ENCODE assay signal across 14 cellular contexts in genomic region chr22:31279327-31279669, GRCh38. TPM values are rescaled to one million over a fixed set of nuclear protein-coding genes. Genes with fewer than 3 reads are reported as not detected.
DNase-seq lines count a peak whose midpoint lies in the region; ATAC-seq and TF ChIP-seq lines count a peak whose summit lies in the region.
"Had no signal": no experiment of that assay in that cellular context is flagged by ENCODE, and none has a peak within 500 bp of the region (broad histone marks: within the 10 kb centered on the region; RNA-seq: fewer than 3 reads in every experiment).

No MANE protein-coding gene starts in this region.

- ATAC-seq in activated naive CD8-positive, alpha-beta T cell treated with anti-CD3 and anti-CD28 coated beads, Interleukin-2, amount 10 ng/mL, durations not matched to agents 7 days and 5 days (ENCODE audit: low read depth): no peak
- ATAC-seq: left ventricle myocardium superior had no signal

- H3K36me3 ChIP-seq in muscle layer of duodenum (ENCODE audit: control insufficient read depth in 1 of 2, insufficient read depth in 2 of 2, low read length in 2 of 2): peaks cover 55 to 70% of the 10 kb centered on the region in 2 donors
- no peaks in the 10 kb centered on the region for H3K36me3 ChIP-seq in urinary bladder (ENCODE audit: insufficient read depth)

- DNase-seq in activated naive CD4-positive, alpha-beta T cell treated with anti-CD3 and anti-CD28 coated beads, Interleukin-2, amount 10 ng/mL, durations not matched to agents 7 days and 5 days: no peak
- DNase-seq in activated naive CD4-positive, alpha-beta T cell treated with anti-CD3 and anti-CD28 coated beads, Interleukin-2, amount 50 U/mL, for 16 hours: no peak
- DNase-seq in activated naive CD8-positive, alpha-beta T cell treated with anti-CD3 and anti-CD28 coated beads, Interleukin-2, amount 10 ng/mL, durations not matched to agents 7 days and 5 days: no peak
- no peak for DNase-seq in GM13977 (ENCODE audit: low spot score)
- no peak for DNase-seq in DMS79 treated with DMSO at 0.1 percent for 48 hours (lab: John Stamatoyannopoulos, UW)
- DNase-seq in AML-193 (lab: John Stamatoyannopoulos, UW): no peak
- DNase-seq: cortex of kidney, DMS79, Kasumi-1, left ventricle myocardium superior, NCI-H524 had no signal

- H3K9me3 ChIP-seq in muscle layer of duodenum (ENCODE audit: control insufficient read depth in 1 of 2, low read length in 2 of 2): no peaks in the 10 kb centered on the region

- H3K27ac ChIP-seq in muscle layer of duodenum (ENCODE audit: low read length): peak overlapping the region; percentile 22
- peak overlapping the region; percentile 33 for H3K27ac ChIP-seq in urinary bladder (ENCODE audit: low read depth)
- H3K27ac ChIP-seq: HL-60 had no signal

- peaks cover 77% of the 10 kb centered on the region for H3K4me1 Mint-ChIP-seq in activated naive CD4-positive, alpha-beta T cell treated with anti-CD3 and anti-CD28 coated beads, Interleukin-2, amount 10 ng/mL, durations not matched to agents 7 days and 5 days
- H3K4me1 Mint-ChIP-seq in activated naive CD8-positive, alpha-beta T cell treated with anti-CD3 and anti-CD28 coated beads, Interleukin-2, amount 10 ng/mL, durations not matched to agents 7 days and 5 days: peaks cover 31% of the 10 kb centered on the region

- peaks cover 84% of the 10 kb centered on the region for H3K36me3 Mint-ChIP-seq in activated naive CD4-positive, alpha-beta T cell treated with anti-CD3 and anti-CD28 coated beads, Interleukin-2, amount 10 ng/mL, durations not matched to agents 7 days and 5 days
- peaks cover 37% of the 10 kb centered on the region for H3K36me3 Mint-ChIP-seq in activated naive CD8-positive, alpha-beta T cell treated with anti-CD3 and anti-CD28 coated beads, Interleukin-2, amount 10 ng/mL, durations not matched to agents 7 days and 5 days

- H3K27me3 ChIP-seq in muscle layer of duodenum (ENCODE audit: low read depth, low read length): no peaks in the 10 kb centered on the region

- no peaks in the 10 kb centered on the region for H3K27me3 Mint-ChIP-seq in activated naive CD4-positive, alpha-beta T cell treated with anti-CD3 and anti-CD28 coated beads, Interleukin-2, amount 10 ng/mL, durations not matched to agents 7 days and 5 days
- H3K27me3 Mint-ChIP-seq in activated naive CD8-positive, alpha-beta T cell treated with anti-CD3 and anti-CD28 coated beads, Interleukin-2, amount 10 ng/mL, durations not matched to agents 7 days and 5 days: no peaks in the 10 kb centered on the region

- in situ Hi-C loops in GM13977 (cut with MboI; ENCODE audit: low pct_unique_long_range_greater_than_20kb, low sequenced_read_pairs, unreplicated experiment): no loop called here

- H3K9me3 Mint-ChIP-seq in activated naive CD4-positive, alpha-beta T cell treated with anti-CD3 and anti-CD28 coated beads, Interleukin-2, amount 10 ng/mL, durations not matched to agents 7 days and 5 days: no peaks in the 10 kb centered on the region
- H3K9me3 Mint-ChIP-seq in activated naive CD8-positive, alpha-beta T cell treated with anti-CD3 and anti-CD28 coated beads, Interleukin-2, amount 10 ng/mL, durations not matched to agents 7 days and 5 days: no peaks in the 10 kb centered on the region

- POLR2A ChIA-PET in activated naive CD8-positive, alpha-beta T cell treated with anti-CD3 and anti-CD28 coated beads, Interleukin-2, amount 10 ng/mL, durations not matched to agents 7 days and 5 days (lab: Charles Lee): interaction anchor here (7.4 kb wide), 1 partner anchor 12 kb away, joined by 127 read pairs; the partner anchor contains the start of gene PIK3IP1

- no peak for TF ChIP-seq CTCF in GM13977 (IDR thresholded peaks at IDR 0.05; ENCODE audit: extremely low read depth, insufficient read depth, missing control alignments)

- CTCF ChIA-PET in activated naive CD4-positive, alpha-beta T cell treated with anti-CD3 and anti-CD28 coated beads, Interleukin-2, amount 10 ng/mL, durations not matched to agents 7 days and 5 days (lab: Charles Lee): interaction anchor here (0.7 to 2.4 kb wide), 3 partner anchors 13 to 67 kb away, joined by 3 to 10 read pairs (median 9); partner anchors contain the start of genes LIMK2 and PIK3IP1

- H3K4me3 ChIP-seq in muscle layer of duodenum (ENCODE audit: low read depth in 1 of 2, low read length in 2 of 2) (no peak overlapping the region), urinary bladder (ENCODE audit: low read depth, low read length) (no peak overlapping the region)

- peak overlapping the region; percentile 38 for H3K4me3 Mint-ChIP-seq in activated naive CD4-positive, alpha-beta T cell treated with anti-CD3 and anti-CD28 coated beads, Interleukin-2, amount 10 ng/mL, durations not matched to agents 7 days and 5 days
- peak overlapping the region; percentile 52 for H3K4me3 Mint-ChIP-seq in activated naive CD8-positive, alpha-beta T cell treated with anti-CD3 and anti-CD28 coated beads, Interleukin-2, amount 10 ng/mL, durations not matched to agents 7 days and 5 days

- no peaks in the 10 kb centered on the region for H3K4me1 ChIP-seq in muscle layer of duodenum (ENCODE audit: control insufficient read depth in 1 of 2, insufficient read depth in 2 of 2, low read length in 2 of 2)
- H3K4me1 ChIP-seq in urinary bladder (ENCODE audit: insufficient read depth): no peaks in the 10 kb centered on the region

- peak overlapping the region; percentile 98 for H3K27ac Mint-ChIP-seq in activated naive CD4-positive, alpha-beta T cell treated with anti-CD3 and anti-CD28 coated beads, Interleukin-2, amount 10 ng/mL, durations not matched to agents 7 days and 5 days
- H3K27ac Mint-ChIP-seq in activated naive CD8-positive, alpha-beta T cell treated with anti-CD3 and anti-CD28 coated beads, Interleukin-2, amount 10 ng/mL, durations not matched to agents 7 days and 5 days: peak overlapping the region; percentile 95

RNA-seq across cellular contexts. Expression of gene PIK3IP1, which starts 13.0 kb away (rescaled TPM):
- total RNA-seq in activated naive CD8-positive, alpha-beta T cell treated with anti-CD3 and anti-CD28 coated beads, Interleukin-2, amount 10 ng/mL, durations not matched to agents 7 days and 5 days: 100 to 1,000 TPM; 110 to 125 TPM
- 19.5 TPM for total RNA-seq in urinary bladder
- polyA plus RNA-seq in urinary bladder: 29.2 TPM
